In genomic region chr15:33985287-33985686, GRCh38 we compare ENCODE assay signal across 12 cellular contexts. TPM values are rescaled to one million over a fixed set of nuclear protein-coding genes. Genes with fewer than 3 reads are reported as not detected.
DNase-seq lines count a peak whose midpoint lies in the region; FAIRE-seq and TF ChIP-seq lines count a peak whose summit lies in the region.
"Had no signal": no experiment of that assay in that cellular context is flagged by ENCODE, and none has a peak within 500 bp of the region (broad histone marks: within the 10 kb centered on the region; RNA-seq: fewer than 3 reads in every experiment).

No MANE protein-coding gene starts in this region.

- WGBS in tibial nerve, 2 donors = 23 to 50% methylated on average over 1 of the region's 1 CpG

- H3K4me1 ChIP-seq in tibial nerve = peaks cover 0 to 9% (median 0%) of the 10 kb centered on the region in 4 donors

- H3K27me3 ChIP-seq in tibial nerve = no peaks in the 10 kb centered on the region

- peak overlapping the region in 2 of 4 donors; percentile 17 to 75 for H3K27ac ChIP-seq in tibial nerve

- H3K4me3 ChIP-seq in foreskin fibroblast (ENCODE audit: low read depth in 1 of 2, low read length in 2 of 2) = no peak overlapping the region
- no peak overlapping the region for H3K4me3 ChIP-seq in skeletal muscle cell (ENCODE audit: low read depth, low read length)
- no peak overlapping the region for H3K4me3 ChIP-seq in tibial nerve

- no peak for TF ChIP-seq EP300 in tibial nerve (IDR thresholded peaks at IDR 0.05)

- TF ChIP-seq CTCF in foreskin fibroblast (IDR thresholded peaks at IDR 0.05; ENCODE audit: low read depth, low read length) = no peak
- no peak for TF ChIP-seq CTCF in tibial nerve (IDR thresholded peaks at IDR 0.05)

- no peak for TF ChIP-seq POLR2A in H54 (IDR thresholded peaks at IDR 0.05; ENCODE audit: low read depth, low read length)
- TF ChIP-seq POLR2A in tibial nerve (IDR thresholded peaks at IDR 0.05) = no peak

- no peaks in the 10 kb centered on the region for H3K36me3 ChIP-seq in tibial nerve

- DNase-seq in H54 (ENCODE audit: insufficient read length, low spot score) (peak; percentile 14), amniotic epithelial cell (ENCODE audit: low read depth) (peak; percentile 94), foreskin fibroblast (peak; percentile 50 to 69), skeletal muscle cell (ENCODE audit: low read depth) (peak; percentile 73), NCI-H2227 (lab: John Stamatoyannopoulos, UW; ENCODE audit: unreplicated experiment) (no peak), NCI-H1436 treated with DMSO at 0.1 percent for 48 hours (lab: John Stamatoyannopoulos, UW) (no peak), tibial nerve (ENCODE audit: low spot score in 2 of 2) (no peak), mesenteric fat pad (ENCODE audit: low spot score) (no peak)
- DNase-seq: activated T-cell treated with anti-CD3 and anti-CD28 coated beads, Interleukin-2, amount 50 U/mL, for 48 hours; NCI-H1694; OCI-M1 had no signal

- peak; percentile 95 for FAIRE-seq in H54 (lab: Jason Lieb, UNC)
- FAIRE-seq: TTC549 had no signal

- no peaks in the 10 kb centered on the region for H3K9me3 ChIP-seq in tibial nerve

RNA-seq across cellular contexts. Expression of gene CHRM5, which starts 17.0 kb away (rescaled TPM):
- under 1 TPM; 0.21 to 0.98 (median 0.37) TPM for total RNA-seq in tibial nerve
- not detected for total RNA-seq in mesenteric fat pad

RNA-seq across cellular contexts. Expression of gene AVEN, which starts 53.7 kb away (rescaled TPM):
- total RNA-seq in tibial nerve (10 to 100 TPM; 14.9 to 34.8 (median 25.5) TPM), mesenteric fat pad (21.2 TPM)

Comparison
In these comparisons a context has a peak if more than half of its experiments do, and no peak if none do; other contexts are left out.
1. DNase-seq: peak in H54 (single experiment), amniotic epithelial cell (single experiment), foreskin fibroblast (2 of 2) and skeletal muscle cell (single experiment); none in NCI-H2227 (single experiment), NCI-H1436 treated with DMSO at 0.1 percent for 48 hours (single experiment), tibial nerve (0 of 2) and mesenteric fat pad (single experiment).